Comparison of ENCODE assay signal across 4 cellular contexts in the genomic region with DNA sequence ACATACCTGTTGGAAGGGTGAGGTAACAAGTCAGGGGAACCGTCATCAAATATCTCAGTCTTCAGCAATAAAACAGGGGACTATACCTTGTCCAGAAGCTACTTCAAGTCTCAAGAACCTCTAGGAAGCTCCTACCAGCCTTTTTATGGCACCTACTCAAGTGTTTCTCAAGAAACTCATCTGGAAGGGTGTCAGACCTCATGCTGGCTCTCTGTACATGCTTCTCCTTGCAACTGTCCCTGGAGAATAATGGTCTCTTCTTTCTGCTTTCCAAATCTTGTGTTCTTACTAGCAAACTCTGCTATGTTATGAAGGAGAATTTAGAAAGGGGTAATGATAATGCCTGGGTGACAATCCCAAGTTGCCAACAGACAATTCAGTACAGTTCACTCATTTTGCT.
TF ChIP-seq lines count a peak whose summit lies in the region.

No MANE protein-coding gene starts in this region.

TF ChIP-seq in IMR-90, 13 proteins besides CTCF, POLR2A, EP300 and RAD21:
- TF ChIP-seq MAZ (IDR thresholded peaks at IDR 0.05; ENCODE audit: borderline replicate concordance, low read depth, low read length), result no peak
- no peak for TF ChIP-seq NFE2L2 (IDR thresholded peaks at IDR 0.05; ENCODE audit: low read depth, low read length)
- no peak for TF ChIP-seq MXI1 (IDR thresholded peaks at IDR 0.05; ENCODE audit: borderline replicate concordance, low read depth, low read length)
- no peak for TF ChIP-seq CHD1 (IDR thresholded peaks at IDR 0.05; ENCODE audit: low read depth, low read length)
- no peak for TF ChIP-seq SMC3 (IDR thresholded peaks at IDR 0.05; ENCODE audit: low read depth, low read length)
TF ChIP-seq in IMR-90: peak in this region for 0.

TF ChIP-seq in H1, 55 proteins besides CTCF, POLR2A, EP300 and RAD21:
- no peak for TF ChIP-seq ATF3 (IDR thresholded peaks at IDR 0.05; ENCODE audit: insufficient read depth, low read depth, low read length)
- no peak for TF ChIP-seq RFX5 (IDR thresholded peaks at IDR 0.05; ENCODE audit: borderline replicate concordance, low read depth, low read length)
- no peak for TF ChIP-seq SIN3A (conservative IDR thresholded peaks at IDR 0.05 in 1 of 2, IDR thresholded peaks at IDR 0.05 in 1 of 2; ENCODE audit: low read depth in 1 of 2, low read length in 2 of 2)
- no peak for TF ChIP-seq JUND (IDR thresholded peaks at IDR 0.05; ENCODE audit: low read length)
- TF ChIP-seq CHD2 (IDR thresholded peaks at IDR 0.05; ENCODE audit: low read length), result no peak
- no peak for TF ChIP-seq SIRT6 (IDR thresholded peaks at IDR 0.05; ENCODE audit: low read length)
- TF ChIP-seq POU5F1 (IDR thresholded peaks at IDR 0.05; ENCODE audit: low read depth, low read length), result no peak

TF ChIP-seq in WTC11, 78 proteins besides CTCF, POLR2A, EP300 and RAD21:
- TF ChIP-seq SP1 (CRISPR knock-in tag; conservative IDR thresholded peaks at IDR 0.05) (no peak), TEAD4 (CRISPR knock-in tag; IDR thresholded peaks at IDR 0.05) (no peak), MYBL2 (CRISPR knock-in tag; IDR thresholded peaks at IDR 0.05) (no peak), HMGA2 (CRISPR knock-in tag; IDR thresholded peaks at IDR 0.05) (no peak), AFF4 (CRISPR knock-in tag; IDR thresholded peaks at IDR 0.05; ENCODE audit: borderline replicate concordance) (no peak), JUN (CRISPR knock-in tag; IDR thresholded peaks at IDR 0.05) (no peak)
TF ChIP-seq in WTC11: peak in this region for 0.

TF ChIP-seq in SK-N-SH treated with all-trans-retinoic acid at 6 μM for 48 hours, 23 proteins besides CTCF, POLR2A, EP300 and RAD21:
- TF ChIP-seq, protein P1, sequence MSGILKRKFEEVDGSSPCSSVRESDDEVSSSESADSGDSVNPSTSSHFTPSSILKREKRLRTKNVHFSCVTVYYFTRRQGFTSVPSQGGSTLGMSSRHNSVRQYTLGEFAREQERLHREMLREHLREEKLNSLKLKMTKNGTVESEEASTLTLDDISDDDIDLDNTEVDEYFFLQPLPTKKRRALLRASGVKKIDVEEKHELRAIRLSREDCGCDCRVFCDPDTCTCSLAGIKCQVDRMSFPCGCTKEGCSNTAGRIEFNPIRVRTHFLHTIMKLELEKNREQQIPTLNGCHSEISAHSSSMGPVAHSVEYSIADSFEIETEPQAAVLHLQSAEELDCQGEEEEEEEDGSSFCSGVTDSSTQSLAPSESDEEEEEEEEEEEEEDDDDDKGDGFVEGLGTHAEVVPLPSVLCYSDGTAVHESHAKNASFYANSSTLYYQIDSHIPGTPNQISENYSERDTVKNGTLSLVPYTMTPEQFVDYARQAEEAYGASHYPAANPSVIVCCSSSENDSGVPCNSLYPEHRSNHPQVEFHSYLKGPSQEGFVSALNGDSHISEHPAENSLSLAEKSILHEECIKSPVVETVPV (CRISPR knock-in tag; IDR thresholded peaks at IDR 0.05), result no peak
- TF ChIP-seq PPARA (CRISPR knock-in tag; IDR thresholded peaks at IDR 0.05; ENCODE audit: borderline replicate concordance) (no peak), CSDC2 (CRISPR knock-in tag; IDR thresholded peaks at IDR 0.05) (no peak), SNAI2 (CRISPR knock-in tag; IDR thresholded peaks at IDR 0.05) (no peak), ZNF70 (CRISPR knock-in tag; IDR thresholded peaks at IDR 0.05) (no peak), ZC3H10 (CRISPR knock-in tag; IDR thresholded peaks at IDR 0.05) (no peak), RARB (CRISPR knock-in tag; IDR thresholded peaks at IDR 0.05) (no peak), ESRRG (CRISPR knock-in tag; IDR thresholded peaks at IDR 0.05) (no peak), GLIS3 (CRISPR knock-in tag; IDR thresholded peaks at IDR 0.05) (no peak), ZFP30 (CRISPR knock-in tag; IDR thresholded peaks at IDR 0.05) (no peak), ZFP3 (CRISPR knock-in tag; IDR thresholded peaks at IDR 0.05) (no peak), ARNTL (CRISPR knock-in tag; IDR thresholded peaks at IDR 0.05; ENCODE audit: borderline replicate concordance, low read depth) (no peak), BACH2 (CRISPR knock-in tag; IDR thresholded peaks at IDR 0.05; ENCODE audit: borderline replicate concordance) (no peak), OSR1 (CRISPR knock-in tag; IDR thresholded peaks at IDR 0.05) (no peak)
- TF ChIP-seq, protein P2, sequence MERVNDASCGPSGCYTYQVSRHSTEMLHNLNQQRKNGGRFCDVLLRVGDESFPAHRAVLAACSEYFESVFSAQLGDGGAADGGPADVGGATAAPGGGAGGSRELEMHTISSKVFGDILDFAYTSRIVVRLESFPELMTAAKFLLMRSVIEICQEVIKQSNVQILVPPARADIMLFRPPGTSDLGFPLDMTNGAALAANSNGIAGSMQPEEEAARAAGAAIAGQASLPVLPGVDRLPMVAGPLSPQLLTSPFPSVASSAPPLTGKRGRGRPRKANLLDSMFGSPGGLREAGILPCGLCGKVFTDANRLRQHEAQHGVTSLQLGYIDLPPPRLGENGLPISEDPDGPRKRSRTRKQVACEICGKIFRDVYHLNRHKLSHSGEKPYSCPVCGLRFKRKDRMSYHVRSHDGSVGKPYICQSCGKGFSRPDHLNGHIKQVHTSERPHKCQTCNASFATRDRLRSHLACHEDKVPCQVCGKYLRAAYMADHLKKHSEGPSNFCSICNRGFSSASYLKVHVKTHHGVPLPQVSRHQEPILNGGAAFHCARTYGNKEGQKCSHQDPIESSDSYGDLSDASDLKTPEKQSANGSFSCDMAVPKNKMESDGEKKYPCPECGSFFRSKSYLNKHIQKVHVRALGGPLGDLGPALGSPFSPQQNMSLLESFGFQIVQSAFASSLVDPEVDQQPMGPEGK (CRISPR knock-in tag; IDR thresholded peaks at IDR 0.05; ENCODE audit: borderline replicate concordance), result no peak
